In the genomic region with DNA sequence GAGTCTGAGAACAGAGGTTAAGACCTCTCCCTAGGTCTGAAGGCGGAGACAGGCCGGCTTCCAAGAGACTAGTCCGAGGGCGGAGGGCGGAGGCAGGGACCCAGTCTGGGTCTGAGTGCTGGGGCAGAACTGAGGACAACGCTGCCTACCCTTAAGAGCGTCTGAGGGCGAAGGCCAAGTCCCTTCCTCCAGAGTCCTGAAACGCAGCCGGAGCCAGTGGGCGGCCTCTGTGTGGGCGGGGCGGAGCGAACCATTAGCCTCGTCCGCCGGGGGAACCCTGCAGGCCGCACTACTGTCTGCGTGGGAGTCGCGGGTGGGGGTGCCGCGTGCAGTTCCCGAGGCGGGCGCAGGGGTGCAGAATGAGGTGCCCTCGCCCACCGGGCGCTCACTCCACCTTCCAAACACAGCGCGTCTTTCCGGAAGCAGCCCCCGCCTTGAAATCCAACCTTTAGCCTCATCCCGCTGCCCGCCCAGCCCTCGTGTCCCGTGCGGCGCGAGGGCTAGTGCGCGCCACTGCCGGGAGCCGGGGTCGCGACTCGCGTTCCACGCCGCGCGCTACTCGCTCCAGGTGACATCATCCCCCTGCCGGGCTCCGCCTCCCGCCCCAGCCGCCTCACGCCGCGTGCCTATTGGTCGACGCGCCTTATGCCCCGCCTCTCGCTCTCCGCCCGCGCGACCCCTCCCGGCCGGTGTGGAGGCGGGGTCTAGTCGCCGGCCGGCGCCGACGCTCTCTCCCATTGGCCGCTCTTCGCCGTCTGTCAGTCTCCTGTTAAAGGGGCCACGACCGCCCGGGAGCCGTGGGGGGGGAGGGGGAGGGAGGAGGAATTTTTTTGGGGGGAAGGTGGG, we compare ENCODE assay signal across 7 cellular contexts. TPM values are rescaled to one million over a fixed set of nuclear protein-coding genes. Genes with fewer than 3 reads are reported as not detected.
DNase-seq lines count a peak whose midpoint lies in the region; ATAC-seq, FAIRE-seq and TF ChIP-seq lines count a peak whose summit lies in the region.

A gene with protein sequence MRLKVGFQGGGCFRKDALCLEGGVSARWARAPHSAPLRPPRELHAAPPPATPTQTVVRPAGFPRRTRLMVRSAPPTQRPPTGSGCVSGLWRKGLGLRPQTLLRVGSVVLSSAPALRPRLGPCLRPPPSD (minus strand): TSS at position 579 of the 846 bp plus-strand sequence. CDS start 121 bp downstream, at position 458.

- peaks cover 8% of the 10 kb centered on the region for H3K4me1 Mint-ChIP-seq in astrocyte (ENCODE audit: low read depth, unreplicated experiment)

- H3K9me3 ChIP-seq in astrocyte (ENCODE audit: insufficient read depth, low read depth, low read length) (no peaks in the 10 kb centered on the region), hepatocyte (ENCODE audit: low read depth) (no peaks in the 10 kb centered on the region)

- peaks cover 8% of the 10 kb centered on the region for H3K27me3 ChIP-seq in astrocyte (ENCODE audit: insufficient read depth, low read length)
- peaks cover 7% of the 10 kb centered on the region for H3K27me3 ChIP-seq in hepatocyte

- H3K4me1 ChIP-seq in astrocyte (ENCODE audit: insufficient read depth, low read length): peaks cover 15% of the 10 kb centered on the region
- peaks cover 14% of the 10 kb centered on the region for H3K4me1 ChIP-seq in hepatocyte (ENCODE audit: insufficient read depth)

- no peaks in the 10 kb centered on the region for H3K36me3 ChIP-seq in astrocyte (ENCODE audit: insufficient read depth, low read length)
- H3K36me3 ChIP-seq in hepatocyte (replicated peaks; ENCODE audit: insufficient read depth, low read depth): no peaks in the 10 kb centered on the region

- TF ChIP-seq CTCF in astrocyte (IDR thresholded peaks at IDR 0.05; ENCODE audit: insufficient read depth, low read depth, low read length) (no peak), hepatocyte (IDR thresholded peaks at IDR 0.05; ENCODE audit: poor library complexity) (no peak), retinal pigment epithelial cell (conservative IDR thresholded peaks at IDR 0.05; ENCODE audit: low read depth, low read length) (no peak)

- no peak for FAIRE-seq in astrocyte (lab: Jason Lieb, UNC)

- peak within 1 kb of the TSS; percentile 94 for H3K4me2 ChIP-seq in astrocyte (ENCODE audit: low read length)
- H3K4me2 ChIP-seq in hepatocyte: peak within 1 kb of the TSS; percentile 93

- DNase-seq in NCI-H2029 (lab: John Stamatoyannopoulos, UW) (peak; percentile 94), T-helper 22 cell (ENCODE audit: low read depth) (peak; percentile 91), astrocyte (ENCODE audit: low read depth) (peak; percentile 75), hepatocyte (ENCODE audit: low spot score) (peak; percentile 98), retinal pigment epithelial cell (ENCODE audit: low read depth) (peak; percentile 66)

- ATAC-seq in GM18508 (IDR thresholded peaks at IDR 0.05; ENCODE audit: insufficient read depth, unreplicated experiment) (peak; percentile 39), HG02970 (IDR thresholded peaks at IDR 0.05; ENCODE audit: low FRiP score, unreplicated experiment) (peak; percentile 77)

- H4K20me1 ChIP-seq in astrocyte (ENCODE audit: insufficient read depth, low read length) (peaks cover 23% of the 10 kb centered on the region), hepatocyte (ENCODE audit: insufficient read depth, poor library complexity, severe bottlenecking) (no peaks in the 10 kb centered on the region)

- peak within 1 kb of the TSS; percentile 77 for H3K27ac ChIP-seq in astrocyte (ENCODE audit: low read depth, low read length)
- peak within 1 kb of the TSS; percentile 94 for H3K27ac ChIP-seq in hepatocyte

- peaks cover 16% of the 10 kb centered on the region for H3K27me3 Mint-ChIP-seq in astrocyte (ENCODE audit: low read depth, unreplicated experiment)

- H3K27ac Mint-ChIP-seq in astrocyte (ENCODE audit: unreplicated experiment): peak within 1 kb of the TSS; percentile 77

- H3K4me3 Mint-ChIP-seq in astrocyte (ENCODE audit: unreplicated experiment): peak within 1 kb of the TSS; percentile 87

- no peaks in the 10 kb centered on the region for H3K9me2 ChIP-seq in hepatocyte (replicated peaks; ENCODE audit: insufficient read depth)

- H3K79me2 ChIP-seq in astrocyte (ENCODE audit: insufficient read depth, low read length): no peaks in the 10 kb centered on the region
- no peaks in the 10 kb centered on the region for H3K79me2 ChIP-seq in hepatocyte

- H2AFZ ChIP-seq in astrocyte (ENCODE audit: low read depth, low read length) (peak within 1 kb of the TSS; percentile 87), hepatocyte (peak within 1 kb of the TSS; percentile 83)

- H3K9ac ChIP-seq in astrocyte (ENCODE audit: low read length): peak within 1 kb of the TSS; percentile 83

- no peaks in the 10 kb centered on the region for H3K9me3 Mint-ChIP-seq in astrocyte (ENCODE audit: unreplicated experiment)

- WGBS in hepatocyte (ENCODE audit: low lambda C conversion rate, missing lambda C conversion rate): 3% methylated on average over 56 of the region's 85 CpGs

- H3K36me3 Mint-ChIP-seq in astrocyte (ENCODE audit: low read depth, unreplicated experiment): peaks cover 7% of the 10 kb centered on the region

- peak within 1 kb of the TSS; percentile 72 for H3K4me3 ChIP-seq in astrocyte (ENCODE audit: insufficient read depth, low read depth, low read length)
- peak within 1 kb of the TSS; percentile 58 for H3K4me3 ChIP-seq in hepatocyte
- H3K4me3 ChIP-seq in retinal pigment epithelial cell (ENCODE audit: low read length): peak within 1 kb of the TSS; percentile 69

RNA-seq across cellular contexts. Expression of the gene that starts here (rescaled TPM):
- total RNA-seq in astrocyte (0.73 and 1.4 TPM in 2 replicates), hepatocyte (1.9 TPM in 1 of 2 replicates, not detected in the other)
- polyA plus RNA-seq in hepatocyte: 2.6 and 2.7 TPM in 2 replicates

Comparison
In these comparisons a context has a peak if more than half of its experiments do, and no peak if none do; other contexts are left out.
1. Peak in every context shown above with its lines: DNase-seq, ATAC-seq, H3K4me3 ChIP-seq and H3K27ac ChIP-seq.